Comparison of ENCODE assay signal across 8 cellular contexts in genomic region chr11:107457558-107458271, GRCh38. TPM values are rescaled to one million over a fixed set of nuclear protein-coding genes. Genes with fewer than 3 reads are reported as not detected.
A peak's percentile ranks its signal among the peaks of the same experiment; 100 is the strongest.
DNase-seq lines count a peak whose midpoint lies in the region; ATAC-seq and TF ChIP-seq lines count a peak whose summit lies in the region.

CWF19L2 (minus strand) TSS chr11:107457825; CDS start chr11:107457816, 9 bp downstream.

- H3K9ac ChIP-seq in KMS-11, result peak within 1 kb of the TSS; percentile 63

- intact Hi-C loops in esophagus squamous epithelium (cut with DNase I), result no loop called here

- H2AFZ ChIP-seq in KMS-11 (ENCODE audit: low read depth), result peak within 1 kb of the TSS; percentile 63

- H3K27ac ChIP-seq in KMS-11, result peak within 1 kb of the TSS; percentile 44
- peak within 1 kb of the TSS; percentile 33 to 73 (median 69) for H3K27ac ChIP-seq in Peyer's patch
- peak within 1 kb of the TSS; percentile 56 to 87 (median 72) for H3K27ac ChIP-seq in esophagus squamous epithelium

- WGBS in esophagus squamous epithelium, 2 donors, result 0 to 1% methylated on average over 29 to 30 of the region's 30 CpGs

- H3K27me3 ChIP-seq in KMS-11 (ENCODE audit: insufficient read depth, low read depth), result no peaks in the 10 kb centered on the region
- H3K27me3 ChIP-seq in Peyer's patch, result no peaks in the 10 kb centered on the region
- H3K27me3 ChIP-seq in esophagus squamous epithelium, result no peaks in the 10 kb centered on the region

- no peaks in the 10 kb centered on the region for H3K36me3 ChIP-seq in KMS-11 (ENCODE audit: insufficient read depth)
- peaks cover 0 to 19% (median 0%) of the 10 kb centered on the region in 3 donors for H3K36me3 ChIP-seq in Peyer's patch
- peaks cover 7 to 19% (median 11%) of the 10 kb centered on the region in 3 donors for H3K36me3 ChIP-seq in esophagus squamous epithelium

- H3K4me3 ChIP-seq in KMS-11 (IDR thresholded peaks at IDR 0.05; ENCODE audit: insufficient read depth, low read depth, low read length) (no peak within 1 kb of the TSS), Peyer's patch (peak within 1 kb of the TSS; percentile 50 to 77 (median 68)), esophagus squamous epithelium (peak within 1 kb of the TSS; percentile 59 to 83 (median 66))

- TF ChIP-seq POLR2A in Peyer's patch (IDR thresholded peaks at IDR 0.05) (peak; percentile 29 to 48), esophagus squamous epithelium (IDR thresholded peaks at IDR 0.05) (peak in 2 of 4 donors; percentile 11 to 15)

- TF ChIP-seq CTCF in KMS-11 (conservative IDR thresholded peaks at IDR 0.05; ENCODE audit: low read depth, low read length) (no peak), Peyer's patch (IDR thresholded peaks at IDR 0.05) (peak in 1 of 6 experiments; percentile 3), esophagus squamous epithelium (IDR thresholded peaks at IDR 0.05) (peak in 2 of 6 experiments; percentile 4 to 31)

- peak within 1 kb of the TSS; percentile 73 for H3K4me2 ChIP-seq in KMS-11

- peaks cover 17% of the 10 kb centered on the region for H3K4me1 ChIP-seq in KMS-11 (ENCODE audit: low read depth, poor library complexity, severe bottlenecking)
- peaks cover 0 to 18% (median 2%) of the 10 kb centered on the region in 4 donors for H3K4me1 ChIP-seq in Peyer's patch
- peaks cover 6 to 26% (median 10%) of the 10 kb centered on the region in 3 donors for H3K4me1 ChIP-seq in esophagus squamous epithelium

- no peaks in the 10 kb centered on the region for H3K9me3 ChIP-seq in Peyer's patch
- no peaks in the 10 kb centered on the region for H3K9me3 ChIP-seq in esophagus squamous epithelium

- peaks cover 14% of the 10 kb centered on the region; the same call in 1 of the 2 replicates for H3K79me2 ChIP-seq in KMS-11 (ENCODE audit: insufficient read depth, low read depth)

- H4K20me1 ChIP-seq in KMS-11 (ENCODE audit: insufficient read depth), result no peaks in the 10 kb centered on the region

- DNase-seq in DMS53 treated with DMSO at 0.1 percent for 48 hours (lab: John Stamatoyannopoulos, UW; ENCODE audit: unreplicated experiment) (peak; percentile 94), Peyer's patch (peak; percentile 82 to 95 (median 85)), esophagus squamous epithelium (lab: John Stamatoyannopoulos, UW) (peak; percentile 58), myocyte (ENCODE audit: low read depth) (peak; percentile 97)
- peak; percentile 82 to 86 for DNase-seq in activated T-cell treated with anti-CD3 and anti-CD28 coated beads, Interleukin-2, amount 50 U/mL, for 48 hours
- DNase-seq in stimulated activated CD8-positive, alpha-beta memory T cell treated with anti-CD3 and anti-CD28 coated beads, Interleukin-7, amount 100 ng/mL, for 48 hours (ENCODE audit: extremely low read depth in 1 of 2, low read depth in 1 of 2), result peak; percentile 65 to 84

- ATAC-seq in GM21737 (IDR thresholded peaks at IDR 0.05; ENCODE audit: unreplicated experiment), result peak; percentile 95

RNA-seq across cellular contexts. Expression of gene CWF19L2, which starts in this region (rescaled TPM):
- total RNA-seq in Peyer's patch, result 10 to 100 TPM; 13.1 to 79.2 (median 17.5) TPM
- 10 to 100 TPM in 2 of 4 donors, 1 to 10 TPM in 2; 7.6 to 20.0 (median 11.1) TPM for total RNA-seq in esophagus squamous epithelium
- 11.3 and 11.6 TPM in 2 replicates for total RNA-seq in myocyte
- polyA plus RNA-seq in myocyte (2012), result 2.7 TPM
